1 cellular context compared by ENCODE assay signal in the genomic region with DNA sequence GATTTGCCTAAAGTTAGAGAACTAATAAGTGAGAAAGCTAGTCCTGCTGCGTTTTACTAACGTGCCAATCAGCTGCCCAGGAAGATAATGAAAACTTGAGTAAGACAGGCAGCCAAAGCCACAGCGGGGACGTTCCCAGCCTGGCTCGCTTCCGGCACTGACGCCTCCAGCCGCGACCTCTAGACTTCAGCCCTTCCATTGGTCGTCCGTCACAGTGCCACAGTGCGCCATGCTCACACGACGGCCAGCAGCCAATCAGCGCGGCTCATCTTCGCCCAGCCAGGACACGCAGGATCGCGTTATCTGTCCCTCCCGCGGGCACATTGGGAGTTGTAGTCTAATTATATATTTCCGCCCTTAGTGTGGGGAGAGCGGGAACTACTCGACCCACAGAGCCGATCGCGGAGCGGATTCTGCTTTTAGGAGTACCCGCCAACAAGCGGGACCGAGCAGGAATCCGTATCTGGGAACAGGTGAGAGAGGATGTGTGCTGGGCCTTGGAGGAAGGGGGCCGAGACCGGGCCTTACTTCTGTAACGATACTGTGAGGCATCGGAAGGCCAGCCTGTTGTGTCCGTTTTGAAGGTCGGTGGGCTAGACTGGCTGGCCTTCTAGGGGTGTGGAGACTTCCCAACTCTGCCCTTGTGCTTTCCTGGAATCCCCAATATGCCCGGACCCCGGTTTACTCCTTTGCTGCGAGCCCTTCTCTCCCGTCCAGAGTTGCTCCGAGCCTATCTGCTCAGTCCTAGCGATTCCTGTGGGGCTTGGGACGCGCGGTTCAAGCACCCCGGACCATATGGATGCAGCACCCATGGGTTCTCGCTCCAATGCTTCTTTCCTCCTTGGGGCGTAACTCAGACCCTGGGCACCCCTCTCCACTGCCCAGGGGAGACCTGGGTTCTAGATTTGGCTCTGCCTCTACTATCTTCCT.
TF ChIP-seq lines count a peak whose summit lies in the region.

TSS of gene FDPS (plus strand) at position 374 of the 930 bp plus-strand sequence. CDS start 924 bp downstream, outside the sequence.

TF ChIP-seq in K562, 482 proteins besides CTCF, POLR2A, EP300 and RAD21 (continued from another document and continues in another):
- TF ChIP-seq ZBTB40 (IDR thresholded peaks at IDR 0.05): peak; percentile 76
- no peak for TF ChIP-seq ZBTB40 (CRISPR knock-in tag; IDR thresholded peaks at IDR 0.05)
- peak in 1 of 2 experiments; percentile 67; a peak in 1 of 4 replicates for TF ChIP-seq SRF (CRISPR knock-in tag; IDR thresholded peaks at IDR 0.05)
- no peak for TF ChIP-seq ZNF778 (CRISPR knock-in tag; IDR thresholded peaks at IDR 0.05)
- TF ChIP-seq FOS (IDR thresholded peaks at IDR 0.05; ENCODE audit: extremely low read depth, insufficient read length): peak; percentile 87
- TF ChIP-seq, protein P1, sequence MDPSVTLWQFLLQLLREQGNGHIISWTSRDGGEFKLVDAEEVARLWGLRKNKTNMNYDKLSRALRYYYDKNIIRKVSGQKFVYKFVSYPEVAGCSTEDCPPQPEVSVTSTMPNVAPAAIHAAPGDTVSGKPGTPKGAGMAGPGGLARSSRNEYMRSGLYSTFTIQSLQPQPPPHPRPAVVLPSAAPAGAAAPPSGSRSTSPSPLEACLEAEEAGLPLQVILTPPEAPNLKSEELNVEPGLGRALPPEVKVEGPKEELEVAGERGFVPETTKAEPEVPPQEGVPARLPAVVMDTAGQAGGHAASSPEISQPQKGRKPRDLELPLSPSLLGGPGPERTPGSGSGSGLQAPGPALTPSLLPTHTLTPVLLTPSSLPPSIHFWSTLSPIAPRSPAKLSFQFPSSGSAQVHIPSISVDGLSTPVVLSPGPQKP (CRISPR knock-in tag; IDR thresholded peaks at IDR 0.05): no peak
- no peak for TF ChIP-seq ZEB2 (IDR thresholded peaks at IDR 0.05)
- peak; percentile 55 for TF ChIP-seq TAF9B (IDR thresholded peaks at IDR 0.05; ENCODE audit: partially characterized antibody)
- TF ChIP-seq CTBP1 (IDR thresholded peaks at IDR 0.05; ENCODE audit: borderline replicate concordance): no peak; the same call in 1 of the 2 replicates
- TF ChIP-seq ZNF780A (CRISPR knock-in tag; IDR thresholded peaks at IDR 0.05): no peak
- TF ChIP-seq HCFC1 (IDR thresholded peaks at IDR 0.05; ENCODE audit: low read depth, low read length): peak; percentile 99
- no peak for TF ChIP-seq ZBTB1 (CRISPR knock-in tag; IDR thresholded peaks at IDR 0.05; ENCODE audit: borderline replicate concordance, low read depth)
- peak; percentile 86 for TF ChIP-seq POLR2G (IDR thresholded peaks at IDR 0.05; ENCODE audit: low read depth, low read length)
- no peak for TF ChIP-seq TAF7 (tag; IDR thresholded peaks at IDR 0.05)
- no peak for TF ChIP-seq IFI16 (CRISPR knock-in tag; IDR thresholded peaks at IDR 0.05)
- TF ChIP-seq TCFL5 (CRISPR knock-in tag; conservative IDR thresholded peaks at IDR 0.05): no peak
- peak; percentile 93 for TF ChIP-seq CHD2 (IDR thresholded peaks at IDR 0.05; ENCODE audit: low read depth, low read length)
- TF ChIP-seq KDM2B (CRISPR knock-in tag; IDR thresholded peaks at IDR 0.05): no peak
- no peak for TF ChIP-seq BACH1 (tag; IDR thresholded peaks at IDR 0.05)
- TF ChIP-seq ILF3 (IDR thresholded peaks at IDR 0.05; ENCODE audit: borderline replicate concordance): no peak
- TF ChIP-seq, protein P2, sequence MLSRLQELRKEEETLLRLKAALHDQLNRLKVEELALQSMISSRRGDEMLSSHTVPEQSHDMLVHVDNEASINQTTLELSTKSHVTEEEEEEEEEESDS (CRISPR knock-in tag; IDR thresholded peaks at IDR 0.05): no peak
- TF ChIP-seq YY1 (IDR thresholded peaks at IDR 0.05; ENCODE audit: borderline replicate concordance in 1 of 3, control insufficient read depth in 1 of 3, extremely low read depth in 1 of 3, insufficient read depth in 3 of 3, insufficient read length in 1 of 3, insufficient replicate concordance in 2 of 3, low read depth in 1 of 3, low read length in 2 of 3): peak; percentile 38 to 77 (median 74)
- TF ChIP-seq BHLHE40 (IDR thresholded peaks at IDR 0.05; ENCODE audit: low read length): peak; percentile 80; the same call in 1 of the 2 replicates
- no peak for TF ChIP-seq HDGF (IDR thresholded peaks at IDR 0.05)
- no peak for TF ChIP-seq HDAC3 (IDR thresholded peaks at IDR 0.05; ENCODE audit: borderline replicate concordance, partially characterized antibody)
- TF ChIP-seq GATA2 (CRISPR knock-in tag; IDR thresholded peaks at IDR 0.05): 0 out of 2 replicates have a peak, but pooled peaks have one; percentile 40
- no peak for TF ChIP-seq ARID3B (CRISPR knock-in tag; IDR thresholded peaks at IDR 0.05; ENCODE audit: borderline replicate concordance)
- no peak; the same call in 1 of the 2 replicates for TF ChIP-seq GATAD2A (IDR thresholded peaks at IDR 0.05)
- TF ChIP-seq, protein P3, sequence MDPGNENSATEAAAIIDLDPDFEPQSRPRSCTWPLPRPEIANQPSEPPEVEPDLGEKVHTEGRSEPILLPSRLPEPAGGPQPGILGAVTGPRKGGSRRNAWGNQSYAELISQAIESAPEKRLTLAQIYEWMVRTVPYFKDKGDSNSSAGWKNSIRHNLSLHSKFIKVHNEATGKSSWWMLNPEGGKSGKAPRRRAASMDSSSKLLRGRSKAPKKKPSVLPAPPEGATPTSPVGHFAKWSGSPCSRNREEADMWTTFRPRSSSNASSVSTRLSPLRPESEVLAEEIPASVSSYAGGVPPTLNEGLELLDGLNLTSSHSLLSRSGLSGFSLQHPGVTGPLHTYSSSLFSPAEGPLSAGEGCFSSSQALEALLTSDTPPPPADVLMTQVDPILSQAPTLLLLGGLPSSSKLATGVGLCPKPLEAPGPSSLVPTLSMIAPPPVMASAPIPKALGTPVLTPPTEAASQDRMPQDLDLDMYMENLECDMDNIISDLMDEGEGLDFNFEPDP (CRISPR knock-in tag; IDR thresholded peaks at IDR 0.05): no peak
- no peak; the same call in 1 of the 2 replicates for TF ChIP-seq MYC (IDR thresholded peaks at IDR 0.05; ENCODE audit: low read depth, low read length)
- TF ChIP-seq MYC (CRISPR knock-in tag; IDR thresholded peaks at IDR 0.05; ENCODE audit: borderline replicate concordance, low read depth): no peak
- no peak for TF ChIP-seq TOE1 (IDR thresholded peaks at IDR 0.05; ENCODE audit: borderline replicate concordance)
- TF ChIP-seq TOE1 (CRISPR knock-in tag; IDR thresholded peaks at IDR 0.05; ENCODE audit: borderline replicate concordance, low read depth): no peak
- TF ChIP-seq ZC3H8 (IDR thresholded peaks at IDR 0.05): no peak
- no peak for TF ChIP-seq HDAC6 (IDR thresholded peaks at IDR 0.05; ENCODE audit: low read depth, low read length)
- TF ChIP-seq ZFP1 (CRISPR knock-in tag; IDR thresholded peaks at IDR 0.05): no peak
- TF ChIP-seq PCBP1 (IDR thresholded peaks at IDR 0.05; ENCODE audit: low read depth, low read length, poor library complexity, severe bottlenecking): no peak
- TF ChIP-seq SNIP1 (IDR thresholded peaks at IDR 0.05; ENCODE audit: low read depth): no peak
- TF ChIP-seq NCOA6 (IDR thresholded peaks at IDR 0.05): no peak
- TF ChIP-seq ZBTB43 (CRISPR knock-in tag; IDR thresholded peaks at IDR 0.05): no peak
- TF ChIP-seq MLX (CRISPR knock-in tag; conservative IDR thresholded peaks at IDR 0.05): no peak
- TF ChIP-seq SP1 (CRISPR knock-in tag; IDR thresholded peaks at IDR 0.05): peak; percentile 74; the same call in 1 of the 2 replicates
- no peak for TF ChIP-seq HMG20A (CRISPR knock-in tag; conservative IDR thresholded peaks at IDR 0.05)
- TF ChIP-seq ZBTB8A (IDR thresholded peaks at IDR 0.05; ENCODE audit: partially characterized antibody): no peak
- no peak for TF ChIP-seq HNRNPK (IDR thresholded peaks at IDR 0.05; ENCODE audit: low read depth, low read length, poor library complexity, severe bottlenecking)
- TF ChIP-seq FOXJ2 (tag; IDR thresholded peaks at IDR 0.05): no peak
- TF ChIP-seq GTF2B (IDR thresholded peaks at IDR 0.05; ENCODE audit: extremely low read depth, insufficient read length): peak; percentile 15
- TF ChIP-seq TFAM (CRISPR knock-in tag; conservative IDR thresholded peaks at IDR 0.05): no peak
- TF ChIP-seq PRMT5 (CRISPR knock-in tag; IDR thresholded peaks at IDR 0.05): no peak
